Comparison of ENCODE assay signal across 8 cellular contexts in genomic region chr1:205227584-205228006, GRCh38. TPM values are rescaled to one million over a fixed set of nuclear protein-coding genes. Genes with fewer than 3 reads are reported as not detected.
DNase-seq lines count a peak whose midpoint lies in the region; ATAC-seq and TF ChIP-seq lines count a peak whose summit lies in the region.

Gene TMCC2, plus strand, starts transcription at chr1:205227946. Its CDS starts 619 bp downstream, at chr1:205228565.

- H3K27me3 Mint-ChIP-seq in neural crest cell (ENCODE audit: low read depth) = peaks cover 30% of the 10 kb centered on the region
- H3K27me3 Mint-ChIP-seq in stimulated activated naive CD8-positive, alpha-beta T cell treated with anti-CD3 and anti-CD28 coated beads, Interleukin-15, amount 100 ng/mL, for 72 hours = peaks cover 14% of the 10 kb centered on the region

- DNase-seq in CD1c-positive myeloid dendritic cell (ENCODE audit: extremely low spot score) (peak; percentile 88), NB4 (ENCODE audit: low read depth) (peak; percentile 92), SK-N-DZ (ENCODE audit: low spot score) (peak; percentile 89), foreskin melanocyte (peak; percentile 80), neural crest cell (ENCODE audit: low read depth, low spot score) (peak; percentile 95)
- peak; percentile 77 for DNase-seq in activated naive CD4-positive, alpha-beta T cell treated with Interleukin-2 at 50 U/mL for 16 hours
- peak; percentile 86 to 87 for DNase-seq in stimulated activated naive CD8-positive, alpha-beta T cell treated with anti-CD3 and anti-CD28 coated beads, Interleukin-15, amount 100 ng/mL, for 72 hours

- no peak within 1 kb of the TSS for H3K27ac Mint-ChIP-seq in neural crest cell (ENCODE audit: unreplicated experiment)
- peak within 1 kb of the TSS; percentile 86 to 97 for H3K27ac Mint-ChIP-seq in stimulated activated naive CD8-positive, alpha-beta T cell treated with anti-CD3 and anti-CD28 coated beads, Interleukin-15, amount 100 ng/mL, for 72 hours

- peak within 1 kb of the TSS; percentile 54 for H3K4me3 ChIP-seq in NB4 (ENCODE audit: low read depth, low read length)

- peak; percentile 71 for ATAC-seq in GM21737 (IDR thresholded peaks at IDR 0.05; ENCODE audit: unreplicated experiment)
- peak; percentile 83 for ATAC-seq in stimulated activated naive CD8-positive, alpha-beta T cell treated with anti-CD3 and anti-CD28 coated beads, Interleukin-15, amount 100 ng/mL, for 72 hours

- peaks cover 33% of the 10 kb centered on the region for H3K4me1 Mint-ChIP-seq in neural crest cell
- peaks cover 49% of the 10 kb centered on the region for H3K4me1 Mint-ChIP-seq in stimulated activated naive CD8-positive, alpha-beta T cell treated with anti-CD3 and anti-CD28 coated beads, Interleukin-15, amount 100 ng/mL, for 72 hours

- TF ChIP-seq POLR2A in NB4 (IDR thresholded peaks at IDR 0.05; ENCODE audit: extremely low read depth, insufficient read length) = no peak

- no peaks in the 10 kb centered on the region for H3K36me3 Mint-ChIP-seq in neural crest cell (ENCODE audit: low read depth)

- H3K9me3 Mint-ChIP-seq in neural crest cell = no peaks in the 10 kb centered on the region
- H3K9me3 Mint-ChIP-seq in stimulated activated naive CD8-positive, alpha-beta T cell treated with anti-CD3 and anti-CD28 coated beads, Interleukin-15, amount 100 ng/mL, for 72 hours = no peaks in the 10 kb centered on the region

- H3K4me3 Mint-ChIP-seq in neural crest cell = peak within 1 kb of the TSS; percentile 96
- H3K4me3 Mint-ChIP-seq in stimulated activated naive CD8-positive, alpha-beta T cell treated with anti-CD3 and anti-CD28 coated beads, Interleukin-15, amount 100 ng/mL, for 72 hours = peak within 1 kb of the TSS; percentile 86 to 100

- TF ChIP-seq CTCF in NB4 (IDR thresholded peaks at IDR 0.05; ENCODE audit: low read depth, low read length) = no peak
- TF ChIP-seq CTCF in neural crest cell (conservative IDR thresholded peaks at IDR 0.05) = no peak

RNA-seq across cellular contexts. Expression of gene TMCC2, which starts in this region (rescaled TPM):
- 7.5 and 9.4 TPM in 2 replicates for polyA plus RNA-seq in SK-N-DZ (2014; cell fraction: cytosol; rRNA removed)
- 7.3 and 9.3 TPM in 2 replicates for polyA plus RNA-seq in SK-N-DZ (2014; cell fraction: nucleus; rRNA removed)
- 14.9 and 16.1 TPM in 2 replicates for total RNA-seq in neural crest cell

Comparison
In these comparisons a context has a peak if more than half of its experiments do, and no peak if none do; other contexts are left out.
1. Peak in every context shown above with its lines: DNase-seq, ATAC-seq and H3K4me3 ChIP-seq.